In the genomic region with DNA sequence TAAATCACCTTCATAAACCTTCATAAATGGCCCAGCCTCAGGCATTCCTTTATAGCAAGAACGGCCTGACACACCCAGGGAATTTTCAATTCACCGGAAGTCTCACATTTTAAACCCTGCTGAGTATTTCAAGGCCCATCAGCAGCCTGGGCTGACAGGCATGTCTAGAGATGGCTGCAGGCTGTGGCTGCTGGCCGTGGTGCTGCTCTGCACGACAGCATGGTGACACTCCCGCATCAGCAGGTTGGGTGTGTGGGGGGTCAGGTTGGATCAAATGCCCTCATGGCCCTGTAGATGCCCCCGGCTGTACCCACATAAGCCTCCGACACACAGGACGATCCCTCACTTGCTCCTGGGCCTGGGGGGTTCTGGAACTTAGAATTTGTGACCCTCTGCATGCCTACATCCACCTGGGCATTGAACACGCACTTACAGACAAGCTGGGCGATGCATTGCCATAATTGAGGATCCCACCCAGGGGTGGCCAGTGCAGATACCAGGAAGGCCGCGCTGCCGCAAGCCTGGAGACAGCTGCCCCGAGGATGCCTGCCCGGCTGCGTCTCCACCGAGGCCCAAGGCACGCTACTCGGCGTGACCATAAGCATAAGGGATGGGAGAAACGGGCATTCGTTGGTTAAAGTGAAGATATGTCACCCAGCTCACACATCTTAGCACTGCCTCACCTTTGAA, we compare ENCODE assay signal across 22 cellular contexts.
"Had no signal": no experiment of that assay in that cellular context is flagged by ENCODE, and none has a peak within 500 bp of the region (broad histone marks: within the 10 kb centered on the region; RNA-seq: fewer than 3 reads in every experiment).

No MANE protein-coding gene starts in this region.

- H3K9me3 ChIP-seq: mucosa of descending colon had no signal

- H3K9me3 Mint-ChIP-seq: activated T-helper 1 cell treated with anti-CD3 and anti-CD28 coated beads, Interleukin-12 subunit alpha, Interleukin-12 subunit beta, Interleukin-2, Interleukin-4 antibody, amounts not matched to agents 30 ng/mL and 10 ng/mL and 1 ng/mL, durations not matched to agents 14 hours and 24 hours and 36 hours; memory B cell had no signal

- H3K36me3 Mint-ChIP-seq: memory B cell, type B pancreatic cell had no signal

- H3K4me2 ChIP-seq: hepatocyte had no signal

- H3K4me3 Mint-ChIP-seq: activated CD8-positive, alpha-beta T cell treated with anti-CD3 and anti-CD28 coated beads, Interleukin-2, amount 10 ng/mL, durations not matched to agents 7 days and 5 days; activated naive CD8-positive, alpha-beta T cell treated with anti-CD3 and anti-CD28 coated beads, Interleukin-2, amount 50 U/mL, for 24 hours; activated T-helper 1 cell treated with anti-CD3 and anti-CD28 coated beads, Interleukin-12 subunit alpha, Interleukin-12 subunit beta, Interleukin-2, Interleukin-4 antibody, amounts not matched to agents 30 ng/mL and 10 ng/mL and 1 ng/mL, durations not matched to agents 14 hours and 24 hours and 36 hours; memory B cell; T-helper 1 cell treated with Interleukin-12 subunit alpha and Interleukin-12 subunit beta and Interleukin-4 antibody, amounts not matched to agents 30 μg/mL and 1 μg/mL, for 36 hours; type B pancreatic cell had no signal

- DNase-seq: activated CD4-positive, alpha-beta T cell treated with anti-CD3 and anti-CD28 coated beads for 48 hours; activated CD8-positive, alpha-beta T cell treated with anti-CD3 and anti-CD28 coated beads, Interleukin-2, amount 10 ng/mL, durations not matched to agents 7 days and 5 days; activated gamma-delta T cell; activated naive CD4-positive, alpha-beta T cell treated with anti-CD3 and anti-CD28 coated beads, Interleukin-2, amount 50 U/mL, for 16 hours; activated naive CD8-positive, alpha-beta T cell treated with anti-CD3 and anti-CD28 coated beads, Interleukin-2, amount 50 U/mL, for 24 hours; body of pancreas; effector CD4-positive, alpha-beta T cell; erythroblast; foreskin melanocyte; left cardiac atrium; mucosa of descending colon; spleen; stimulated activated CD4-positive, alpha-beta T cell treated with anti-CD3 and anti-CD28 coated beads, Interleukin-4, amount 100 ng/mL, for 1 hour; stimulated activated naive CD4-positive, alpha-beta T cell; T1000 had no signal

- H3K79me2 ChIP-seq: hepatocyte had no signal

- FAIRE-seq: islet of Langerhans had no signal

- H2AFZ ChIP-seq: hepatocyte had no signal

- H3K36me3 ChIP-seq: spleen, thoracic aorta had no signal

- H3K4me3 ChIP-seq: body of pancreas, hepatocyte, mucosa of descending colon, spleen, thoracic aorta had no signal

- H3K27ac Mint-ChIP-seq: activated CD8-positive, alpha-beta T cell treated with anti-CD3 and anti-CD28 coated beads, Interleukin-2, amount 10 ng/mL, durations not matched to agents 7 days and 5 days; activated naive CD8-positive, alpha-beta T cell treated with anti-CD3 and anti-CD28 coated beads, Interleukin-2, amount 50 U/mL, for 24 hours; activated T-helper 1 cell treated with anti-CD3 and anti-CD28 coated beads, Interleukin-12 subunit alpha, Interleukin-12 subunit beta, Interleukin-2, Interleukin-4 antibody, amounts not matched to agents 30 ng/mL and 10 ng/mL and 1 ng/mL, durations not matched to agents 14 hours and 24 hours and 36 hours; memory B cell; T-helper 1 cell treated with Interleukin-12 subunit alpha and Interleukin-12 subunit beta and Interleukin-4 antibody, amounts not matched to agents 30 μg/mL and 1 μg/mL, for 36 hours; type B pancreatic cell had no signal

- H3K4me1 ChIP-seq: body of pancreas, spleen had no signal

- H3K27me3 Mint-ChIP-seq: activated naive CD8-positive, alpha-beta T cell treated with anti-CD3 and anti-CD28 coated beads, Interleukin-2, amount 50 U/mL, for 24 hours; memory B cell; type B pancreatic cell had no signal

- H3K4me1 Mint-ChIP-seq: activated naive CD8-positive, alpha-beta T cell treated with anti-CD3 and anti-CD28 coated beads, Interleukin-2, amount 50 U/mL, for 24 hours; memory B cell had no signal

- H3K27ac ChIP-seq: body of pancreas, hepatocyte, spleen, thoracic aorta had no signal

- H3K27me3 ChIP-seq: body of pancreas, hepatocyte had no signal
